ENCODE assay signal across 1 cellular context in genomic region chr11:34570584-34570983, GRCh38.
TF ChIP-seq lines count a peak whose summit lies in the region.

No MANE protein-coding gene starts in this region.

TF ChIP-seq in HCT116, 20 proteins besides CTCF, POLR2A, EP300 and RAD21 (continued from another document):
- TF ChIP-seq, protein P1, sequence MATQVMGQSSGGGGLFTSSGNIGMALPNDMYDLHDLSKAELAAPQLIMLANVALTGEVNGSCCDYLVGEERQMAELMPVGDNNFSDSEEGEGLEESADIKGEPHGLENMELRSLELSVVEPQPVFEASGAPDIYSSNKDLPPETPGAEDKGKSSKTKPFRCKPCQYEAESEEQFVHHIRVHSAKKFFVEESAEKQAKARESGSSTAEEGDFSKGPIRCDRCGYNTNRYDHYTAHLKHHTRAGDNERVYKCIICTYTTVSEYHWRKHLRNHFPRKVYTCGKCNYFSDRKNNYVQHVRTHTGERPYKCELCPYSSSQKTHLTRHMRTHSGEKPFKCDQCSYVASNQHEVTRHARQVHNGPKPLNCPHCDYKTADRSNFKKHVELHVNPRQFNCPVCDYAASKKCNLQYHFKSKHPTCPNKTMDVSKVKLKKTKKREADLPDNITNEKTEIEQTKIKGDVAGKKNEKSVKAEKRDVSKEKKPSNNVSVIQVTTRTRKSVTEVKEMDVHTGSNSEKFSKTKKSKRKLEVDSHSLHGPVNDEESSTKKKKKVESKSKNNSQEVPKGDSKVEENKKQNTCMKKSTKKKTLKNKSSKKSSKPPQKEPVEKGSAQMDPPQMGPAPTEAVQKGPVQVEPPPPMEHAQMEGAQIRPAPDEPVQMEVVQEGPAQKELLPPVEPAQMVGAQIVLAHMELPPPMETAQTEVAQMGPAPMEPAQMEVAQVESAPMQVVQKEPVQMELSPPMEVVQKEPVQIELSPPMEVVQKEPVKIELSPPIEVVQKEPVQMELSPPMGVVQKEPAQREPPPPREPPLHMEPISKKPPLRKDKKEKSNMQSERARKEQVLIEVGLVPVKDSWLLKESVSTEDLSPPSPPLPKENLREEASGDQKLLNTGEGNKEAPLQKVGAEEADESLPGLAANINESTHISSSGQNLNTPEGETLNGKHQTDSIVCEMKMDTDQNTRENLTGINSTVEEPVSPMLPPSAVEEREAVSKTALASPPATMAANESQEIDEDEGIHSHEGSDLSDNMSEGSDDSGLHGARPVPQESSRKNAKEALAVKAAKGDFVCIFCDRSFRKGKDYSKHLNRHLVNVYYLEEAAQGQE (IDR thresholded peaks at IDR 0.05; ENCODE audit: low read depth) = no peak
